ENCODE assay signal across 8 cellular contexts in genomic region chrX:24148535-24149345, GRCh38. TPM values are rescaled to one million over a fixed set of nuclear protein-coding genes. Genes with fewer than 3 reads are reported as not detected.
DNase-seq lines count a peak whose midpoint lies in the region; ATAC-seq, FAIRE-seq and TF ChIP-seq lines count a peak whose summit lies in the region.

No MANE protein-coding gene starts in this region.

- no peak for ATAC-seq in GM12878

- CTCF ChIA-PET in GM12878 (lab: Yijun Ruan, JAX), result no interaction called here

- FAIRE-seq in GM12878 (lab: Jason Lieb, UNC), result no peak

- H4K20me1 ChIP-seq in GM12878 (ENCODE audit: control insufficient read depth, insufficient read depth), result no peaks in the 10 kb centered on the region

- DNase-seq in GM12865 (ENCODE audit: low read depth) (no peak), NCI-H1092 treated with DMSO at 0.1 percent for 48 hours (lab: John Stamatoyannopoulos, UW) (peak; percentile 34), GM12878 (ENCODE audit: low read depth, low spot score) (no peak), stomach (no peak), NCI-H446 treated with DMSO at 0.1 percent for 48 hours (lab: John Stamatoyannopoulos, UW) (no peak), DMS79 treated with DMSO at 0.1 percent for 48 hours (lab: John Stamatoyannopoulos, UW) (no peak)

- RAD21 ChIA-PET in GM12878 (lab: Charles Lee; ENCODE audit: unreplicated experiment), result interaction anchor here (3.0 kb wide), 1 partner anchor 94 kb away, joined by 10 read pairs; no protein-coding TSS in a partner anchor

- TSS peak; percentile 82 for BruUV-seq in GM12878 (replicated peaks; lab: Mats Ljungman, UMichigan)

- H3K4me1 ChIP-seq in GM12878 (ENCODE audit: control insufficient read depth, insufficient read depth, low read length), result peaks cover 21% of the 10 kb centered on the region
- H3K4me1 ChIP-seq in stomach, result peaks cover 8 to 68% (median 51%) of the 10 kb centered on the region in 4 donors

- H3K4me3 ChIP-seq in GM12865 (ENCODE audit: low read depth, low read length) (peak overlapping the region; percentile 69), GM12878 (peak overlapping the region; percentile 63), stomach (peak overlapping the region; percentile 57 to 75 (median 69))

- H3K9ac ChIP-seq in GM12878 (ENCODE audit: control insufficient read depth, insufficient read depth, low read length), result peak overlapping the region; percentile 91

- in situ Hi-C loops in GM12878 (cut with MboI), result loop anchor here (5.0 kb wide), 1 partner anchor 71 kb away; no protein-coding TSS in a partner anchor

- POLR2A ChIA-PET in GM12878 (lab: Charles Lee), result interaction anchor here (0.7 to 1.4 kb wide), 3 partner anchors 94 to 1954 kb away, joined by 3 to 5 read pairs (median 3); partner anchors contain the start of gene EIF2S3

- TF ChIP-seq EP300 in GM12878 (IDR thresholded peaks at IDR 0.05; ENCODE audit: borderline replicate concordance in 1 of 2, control insufficient read depth in 1 of 2, low read depth in 2 of 2, low read length in 2 of 2) (no peak), stomach (IDR thresholded peaks at IDR 0.05) (no peak)

- intact Hi-C loops in GM12878 (cut with micrococcal nuclease; ENCODE audit: unreplicated experiment) (no loop called here), stomach (cut with DNase I; ENCODE audit: low total_unique reads) (no loop called here)

- peak overlapping the region; percentile 73 for H3K4me2 ChIP-seq in GM12878 (ENCODE audit: control insufficient read depth, insufficient read depth)

- no peak for TF ChIP-seq RAD21 in GM12878 (IDR thresholded peaks at IDR 0.05; ENCODE audit: insufficient read depth, low read depth, low read length)

- H3K27ac ChIP-seq in 22Rv1, result peak overlapping the region; percentile 95
- peak overlapping the region; percentile 80 for H3K27ac ChIP-seq in GM12878 (ENCODE audit: control insufficient read depth, insufficient read depth)
- peak overlapping the region; percentile 88 for H3K27ac ChIP-seq in layer of hippocampus (ENCODE audit: low read depth, low read length)
- peak overlapping the region; percentile 92 to 100 (median 99) for H3K27ac ChIP-seq in stomach

- no peaks in the 10 kb centered on the region for H3K9me3 ChIP-seq in GM12878 (replicated peaks; ENCODE audit: control insufficient read depth, insufficient read depth, low read length)
- no peaks in the 10 kb centered on the region for H3K9me3 ChIP-seq in stomach

- SMC1A ChIA-PET in GM12878 (lab: Charles Lee; ENCODE audit: uncharacterized antibody, unreplicated experiment), result interaction anchor here (1.2 kb wide), 1 partner anchor 17 kb away, joined by 3 read pairs; no protein-coding TSS in a partner anchor

- TF ChIP-seq POLR2A in GM12878 (IDR thresholded peaks at IDR 0.05; ENCODE audit: low read depth, low read length) (no peak), stomach (IDR thresholded peaks at IDR 0.05) (no peak)

- peaks cover 40% of the 10 kb centered on the region for H3K79me2 ChIP-seq in GM12878 (ENCODE audit: control insufficient read depth, insufficient read depth, low read length)

- no peaks in the 10 kb centered on the region for H3K27me3 ChIP-seq in GM12878 (replicated peaks in 1 of 2; ENCODE audit: control insufficient read depth in 2 of 2, insufficient read depth in 2 of 2, low read length in 1 of 2)
- no peaks in the 10 kb centered on the region for H3K27me3 ChIP-seq in layer of hippocampus (ENCODE audit: control insufficient read depth, insufficient read depth, low read length)
- H3K27me3 ChIP-seq in stomach, result no peaks in the 10 kb centered on the region

- 2% methylated on average over 29 of the region's 33 CpGs for WGBS in GM12878 (ENCODE audit: insufficient coverage, insufficient replicate concordance, low lambda C conversion rate, missing lambda C conversion rate)
- WGBS in stomach, 5 donors, result 1 to 2% (median 2%) methylated on average over 17 to 33 of the region's 33 CpGs

- TF ChIP-seq CTCF in 22Rv1 (IDR thresholded peaks at IDR 0.05) (no peak), GM12865 (IDR thresholded peaks at IDR 0.05; ENCODE audit: insufficient read depth, low read depth, low read length, missing control alignments) (no peak), GM12878 (IDR thresholded peaks at IDR 0.05 in 2 of 3, conservative IDR thresholded peaks at IDR 0.05 in 1 of 3; ENCODE audit: control insufficient read depth in 2 of 3, extremely low read depth in 1 of 3, insufficient read depth in 1 of 3, low read depth in 3 of 3, low read length in 3 of 3) (no peak), stomach (IDR thresholded peaks at IDR 0.05) (no peak)

- H2AFZ ChIP-seq in GM12878 (ENCODE audit: control insufficient read depth, low read depth, low read length), result peak overlapping the region; percentile 63

- H3K36me3 ChIP-seq in GM12878 (ENCODE audit: control insufficient read depth in 2 of 2, insufficient read depth in 2 of 2, low read length in 1 of 2) (0 out of 4 replicates have a peak, but pooled peaks cover 0 to 1% of the 10 kb centered on the region in 2 experiments), stomach (no peaks in the 10 kb centered on the region)

TF ChIP-seq in GM12878, 131 proteins besides CTCF, POLR2A, EP300 and RAD21 (continues in another document):
- TF ChIP-seq LARP7 (IDR thresholded peaks at IDR 0.05) (no peak), IRF3 (IDR thresholded peaks at IDR 0.05) (no peak), KAT2A (conservative IDR thresholded peaks at IDR 0.05; ENCODE audit: control insufficient read depth, low read depth, low read length) (no peak), CUX1 (IDR thresholded peaks at IDR 0.05; ENCODE audit: insufficient replicate concordance, low read depth, low read length) (no peak), HDGF (IDR thresholded peaks at IDR 0.05) (no peak), GABPA (IDR thresholded peaks at IDR 0.05; ENCODE audit: low read depth) (no peak), EGR1 (IDR thresholded peaks at IDR 0.05; ENCODE audit: borderline replicate concordance in 1 of 2, low read depth in 2 of 2, low read length in 2 of 2) (no peak)

RNA-seq across cellular contexts. Expression of gene ZFX, which starts 0.8 kb away (rescaled TPM):
- 78.0 and 85.0 TPM in 2 replicates for total RNA-seq in GM12878 (2013; cell fraction: nucleolus; rRNA removed)
- total RNA-seq in GM12878 (2014; rRNA removed) (26.6 and 27.2 TPM in 2 replicates), GM12878 (2014; rRNA removed; fragmentation: Illumina TruSeq; extraction: Trizol) (32.0 and 33.4 TPM in 2 replicates), GM12878 (2021) (36.7 and 40.9 TPM in 2 replicates), stomach (10 to 100 TPM; 15.8 to 73.6 (median 21.7) TPM)
- polyA plus RNA-seq in GM12878 (2011; ENCODE audit: low read depth), result 15.3 TPM
- polyA plus RNA-seq in GM12878 (2011; rRNA removed) (26.0 and 30.2 TPM in 2 replicates), GM12878 (2014; fragmentation: Illumina TruSeq; extraction: Trizol) (17.9 and 18.8 TPM in 2 replicates), GM12878 (2014; fragmentation: Nextera tagmentation; extraction: Ambion mirVana) (10 to 100 TPM in 1 of 2 experiments, 1 to 10 TPM in 1; 6.8 to 17.8 TPM), GM12878 (2014; rRNA removed) (16.3 and 17.4 TPM in 2 replicates), GM12878 (2016; fragmentation: Nextera tagmentation; extraction: Ambion mirVana) (10 to 100 TPM; 23.5 to 25.7 TPM), stomach (1 to 10 TPM; 3.8 to 8.9 (median 4.8) TPM)
- 12.2 and 14.1 TPM in 2 replicates for polyA plus RNA-seq in GM12878 (2011; cell fraction: cytosol; rRNA removed)
- 21.4 and 21.7 TPM in 2 replicates for polyA plus RNA-seq in GM12878 (2011; cell fraction: nucleus; rRNA removed)
- polyA plus RNA-seq in GM12878 (2012), result 14.3 and 18.4 TPM in 2 replicates
- 74.5 and 136 TPM in 2 replicates for polyA minus RNA-seq in GM12878 (2011; rRNA and poly(A)+ RNA removed)
- polyA minus RNA-seq in GM12878 (2011; cell fraction: cytosol; rRNA and poly(A)+ RNA removed), result 30.3 and 39.6 TPM in 2 replicates
- polyA minus RNA-seq in GM12878 (2011; cell fraction: nucleus; rRNA and poly(A)+ RNA removed), result 28.9 and 43.2 TPM in 2 replicates
